In the genomic region with DNA sequence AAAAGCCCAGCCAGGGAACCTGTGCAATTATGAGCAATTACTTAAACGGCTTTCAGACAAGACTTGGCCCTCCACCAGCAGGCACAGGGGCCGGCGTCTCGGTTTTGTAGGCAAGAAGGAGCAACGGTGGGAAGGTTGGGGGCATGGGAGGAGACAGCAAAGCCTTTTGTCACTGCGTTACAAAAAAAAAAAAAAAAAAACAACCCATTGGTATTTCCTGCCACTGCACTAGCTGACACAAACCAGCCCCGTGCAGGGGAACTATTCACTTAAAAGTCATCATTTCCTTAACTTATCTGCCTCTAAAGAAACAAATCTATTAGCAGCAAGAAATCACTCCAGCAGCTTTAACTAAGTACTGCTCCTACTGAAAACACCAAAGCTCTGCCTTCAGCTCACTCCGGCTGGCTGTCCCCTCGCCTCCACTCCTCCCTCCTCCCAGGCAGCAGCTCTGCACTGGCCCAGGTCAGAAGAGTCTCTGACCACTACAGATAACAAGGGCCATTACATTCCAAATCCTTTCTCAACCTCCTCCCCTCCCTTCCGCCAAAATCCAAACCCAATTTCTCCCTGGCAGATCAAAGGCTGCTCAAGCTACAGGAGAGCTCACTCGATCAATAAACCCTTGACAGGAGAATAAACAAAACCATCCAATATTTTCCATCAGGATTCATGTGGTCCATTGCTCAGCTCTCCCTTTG, we compare ENCODE assay signal across 1 cellular context.
TF ChIP-seq lines count a peak whose summit lies in the region.

No MANE protein-coding gene starts in this region.

TF ChIP-seq in HepG2, 621 proteins besides CTCF, POLR2A, EP300 and RAD21 (continued from another document and continues in another):
- TF ChIP-seq, protein P1, sequence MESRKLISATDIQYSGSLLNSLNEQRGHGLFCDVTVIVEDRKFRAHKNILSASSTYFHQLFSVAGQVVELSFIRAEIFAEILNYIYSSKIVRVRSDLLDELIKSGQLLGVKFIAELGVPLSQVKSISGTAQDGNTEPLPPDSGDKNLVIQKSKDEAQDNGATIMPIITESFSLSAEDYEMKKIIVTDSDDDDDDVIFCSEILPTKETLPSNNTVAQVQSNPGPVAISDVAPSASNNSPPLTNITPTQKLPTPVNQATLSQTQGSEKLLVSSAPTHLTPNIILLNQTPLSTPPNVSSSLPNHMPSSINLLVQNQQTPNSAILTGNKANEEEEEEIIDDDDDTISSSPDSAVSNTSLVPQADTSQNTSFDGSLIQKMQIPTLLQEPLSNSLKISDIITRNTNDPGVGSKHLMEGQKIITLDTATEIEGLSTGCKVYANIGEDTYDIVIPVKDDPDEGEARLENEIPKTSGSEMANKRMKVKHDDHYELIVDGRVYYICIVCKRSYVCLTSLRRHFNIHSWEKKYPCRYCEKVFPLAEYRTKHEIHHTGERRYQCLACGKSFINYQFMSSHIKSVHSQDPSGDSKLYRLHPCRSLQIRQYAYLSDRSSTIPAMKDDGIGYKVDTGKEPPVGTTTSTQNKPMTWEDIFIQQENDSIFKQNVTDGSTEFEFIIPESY (CRISPR knock-in tag; IDR thresholded peaks at IDR 0.05) = 0 out of 2 replicates have a peak, but pooled peaks have one; percentile 7
- TF ChIP-seq FOXP1 (IDR thresholded peaks at IDR 0.05) (peak; percentile 68; the same call in 1 of the 2 replicates), FOXP1 (CRISPR knock-in tag; IDR thresholded peaks at IDR 0.05) (peak; percentile 86), SUZ12 (IDR thresholded peaks at IDR 0.05; ENCODE audit: low read depth, low read length) (no peak), RCOR2 (CRISPR knock-in tag; IDR thresholded peaks at IDR 0.05) (peak; percentile 96), ZNF367 (CRISPR knock-in tag; IDR thresholded peaks at IDR 0.05; ENCODE audit: borderline replicate concordance) (no peak), ARNT2 (CRISPR knock-in tag; IDR thresholded peaks at IDR 0.05; ENCODE audit: low read depth) (peak; percentile 55; the same call in 1 of the 2 replicates), ZNF556 (CRISPR knock-in tag; IDR thresholded peaks at IDR 0.05; ENCODE audit: borderline replicate concordance) (0 out of 2 replicates have a peak, but pooled peaks have one; percentile 27), JUNB (CRISPR knock-in tag; IDR thresholded peaks at IDR 0.05; ENCODE audit: borderline replicate concordance) (no peak), ZNF326 (CRISPR knock-in tag; IDR thresholded peaks at IDR 0.05; ENCODE audit: borderline replicate concordance) (no peak), JUND (CRISPR knock-in tag; IDR thresholded peaks at IDR 0.05) (0 out of 2 replicates have a peak, but pooled peaks have one; percentile 32), ZNF547 (CRISPR knock-in tag; IDR thresholded peaks at IDR 0.05) (no peak), FOSL1 (CRISPR knock-in tag; IDR thresholded peaks at IDR 0.05; ENCODE audit: borderline replicate concordance) (no peak), GATA4 (IDR thresholded peaks at IDR 0.05; ENCODE audit: borderline replicate concordance, low read depth) (peak; percentile 44; the same call in 1 of the 2 replicates), KLF11 (CRISPR knock-in tag; IDR thresholded peaks at IDR 0.05) (no peak), KAT8 (CRISPR knock-in tag; IDR thresholded peaks at IDR 0.05) (peak; percentile 61), SATB2 (CRISPR knock-in tag; IDR thresholded peaks at IDR 0.05) (no peak), ISL2 (CRISPR knock-in tag; IDR thresholded peaks at IDR 0.05) (peak; percentile 97), TP53 (CRISPR knock-in tag; conservative IDR thresholded peaks at IDR 0.05) (no peak)
- TF ChIP-seq, protein P2, sequence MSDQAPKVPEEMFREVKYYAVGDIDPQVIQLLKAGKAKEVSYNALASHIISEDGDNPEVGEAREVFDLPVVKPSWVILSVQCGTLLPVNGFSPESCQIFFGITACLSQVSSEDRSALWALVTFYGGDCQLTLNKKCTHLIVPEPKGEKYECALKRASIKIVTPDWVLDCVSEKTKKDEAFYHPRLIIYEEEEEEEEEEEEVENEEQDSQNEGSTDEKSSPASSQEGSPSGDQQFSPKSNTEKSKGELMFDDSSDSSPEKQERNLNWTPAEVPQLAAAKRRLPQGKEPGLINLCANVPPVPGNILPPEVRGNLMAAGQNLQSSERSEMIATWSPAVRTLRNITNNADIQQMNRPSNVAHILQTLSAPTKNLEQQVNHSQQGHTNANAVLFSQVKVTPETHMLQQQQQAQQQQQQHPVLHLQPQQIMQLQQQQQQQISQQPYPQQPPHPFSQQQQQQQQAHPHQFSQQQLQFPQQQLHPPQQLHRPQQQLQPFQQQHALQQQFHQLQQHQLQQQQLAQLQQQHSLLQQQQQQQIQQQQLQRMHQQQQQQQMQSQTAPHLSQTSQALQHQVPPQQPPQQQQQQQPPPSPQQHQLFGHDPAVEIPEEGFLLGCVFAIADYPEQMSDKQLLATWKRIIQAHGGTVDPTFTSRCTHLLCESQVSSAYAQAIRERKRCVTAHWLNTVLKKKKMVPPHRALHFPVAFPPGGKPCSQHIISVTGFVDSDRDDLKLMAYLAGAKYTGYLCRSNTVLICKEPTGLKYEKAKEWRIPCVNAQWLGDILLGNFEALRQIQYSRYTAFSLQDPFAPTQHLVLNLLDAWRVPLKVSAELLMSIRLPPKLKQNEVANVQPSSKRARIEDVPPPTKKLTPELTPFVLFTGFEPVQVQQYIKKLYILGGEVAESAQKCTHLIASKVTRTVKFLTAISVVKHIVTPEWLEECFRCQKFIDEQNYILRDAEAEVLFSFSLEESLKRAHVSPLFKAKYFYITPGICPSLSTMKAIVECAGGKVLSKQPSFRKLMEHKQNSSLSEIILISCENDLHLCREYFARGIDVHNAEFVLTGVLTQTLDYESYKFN (CRISPR knock-in tag; conservative IDR thresholded peaks at IDR 0.05) = peak; percentile 93
- TF ChIP-seq, protein P3, sequence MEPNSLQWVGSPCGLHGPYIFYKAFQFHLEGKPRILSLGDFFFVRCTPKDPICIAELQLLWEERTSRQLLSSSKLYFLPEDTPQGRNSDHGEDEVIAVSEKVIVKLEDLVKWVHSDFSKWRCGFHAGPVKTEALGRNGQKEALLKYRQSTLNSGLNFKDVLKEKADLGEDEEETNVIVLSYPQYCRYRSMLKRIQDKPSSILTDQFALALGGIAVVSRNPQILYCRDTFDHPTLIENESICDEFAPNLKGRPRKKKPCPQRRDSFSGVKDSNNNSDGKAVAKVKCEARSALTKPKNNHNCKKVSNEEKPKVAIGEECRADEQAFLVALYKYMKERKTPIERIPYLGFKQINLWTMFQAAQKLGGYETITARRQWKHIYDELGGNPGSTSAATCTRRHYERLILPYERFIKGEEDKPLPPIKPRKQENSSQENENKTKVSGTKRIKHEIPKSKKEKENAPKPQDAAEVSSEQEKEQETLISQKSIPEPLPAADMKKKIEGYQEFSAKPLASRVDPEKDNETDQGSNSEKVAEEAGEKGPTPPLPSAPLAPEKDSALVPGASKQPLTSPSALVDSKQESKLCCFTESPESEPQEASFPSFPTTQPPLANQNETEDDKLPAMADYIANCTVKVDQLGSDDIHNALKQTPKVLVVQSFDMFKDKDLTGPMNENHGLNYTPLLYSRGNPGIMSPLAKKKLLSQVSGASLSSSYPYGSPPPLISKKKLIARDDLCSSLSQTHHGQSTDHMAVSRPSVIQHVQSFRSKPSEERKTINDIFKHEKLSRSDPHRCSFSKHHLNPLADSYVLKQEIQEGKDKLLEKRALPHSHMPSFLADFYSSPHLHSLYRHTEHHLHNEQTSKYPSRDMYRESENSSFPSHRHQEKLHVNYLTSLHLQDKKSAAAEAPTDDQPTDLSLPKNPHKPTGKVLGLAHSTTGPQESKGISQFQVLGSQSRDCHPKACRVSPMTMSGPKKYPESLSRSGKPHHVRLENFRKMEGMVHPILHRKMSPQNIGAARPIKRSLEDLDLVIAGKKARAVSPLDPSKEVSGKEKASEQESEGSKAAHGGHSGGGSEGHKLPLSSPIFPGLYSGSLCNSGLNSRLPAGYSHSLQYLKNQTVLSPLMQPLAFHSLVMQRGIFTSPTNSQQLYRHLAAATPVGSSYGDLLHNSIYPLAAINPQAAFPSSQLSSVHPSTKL (CRISPR knock-in tag; IDR thresholded peaks at IDR 0.05) = peak; percentile 97
- TF ChIP-seq, protein P4, sequence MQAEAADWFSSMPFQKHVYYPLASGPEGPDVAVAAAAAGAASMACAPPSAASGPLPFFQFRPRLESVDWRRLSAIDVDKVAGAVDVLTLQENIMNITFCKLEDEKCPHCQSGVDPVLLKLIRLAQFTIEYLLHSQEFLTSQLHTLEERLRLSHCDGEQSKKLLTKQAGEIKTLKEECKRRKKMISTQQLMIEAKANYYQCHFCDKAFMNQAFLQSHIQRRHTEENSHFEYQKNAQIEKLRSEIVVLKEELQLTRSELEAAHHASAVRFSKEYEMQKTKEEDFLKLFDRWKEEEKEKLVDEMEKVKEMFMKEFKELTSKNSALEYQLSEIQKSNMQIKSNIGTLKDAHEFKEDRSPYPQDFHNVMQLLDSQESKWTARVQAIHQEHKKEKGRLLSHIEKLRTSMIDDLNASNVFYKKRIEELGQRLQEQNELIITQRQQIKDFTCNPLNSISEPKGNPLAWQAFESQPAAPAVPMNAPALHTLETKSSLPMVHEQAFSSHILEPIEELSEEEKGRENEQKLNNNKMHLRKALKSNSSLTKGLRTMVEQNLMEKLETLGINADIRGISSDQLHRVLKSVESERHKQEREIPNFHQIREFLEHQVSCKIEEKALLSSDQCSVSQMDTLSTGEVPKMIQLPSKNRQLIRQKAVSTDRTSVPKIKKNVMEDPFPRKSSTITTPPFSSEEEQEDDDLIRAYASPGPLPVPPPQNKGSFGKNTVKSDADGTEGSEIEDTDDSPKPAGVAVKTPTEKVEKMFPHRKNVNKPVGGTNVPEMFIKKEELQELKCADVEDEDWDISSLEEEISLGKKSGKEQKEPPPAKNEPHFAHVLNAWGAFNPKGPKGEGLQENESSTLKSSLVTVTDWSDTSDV (CRISPR knock-in tag; IDR thresholded peaks at IDR 0.05) = no peak
- TF ChIP-seq, protein P5, sequence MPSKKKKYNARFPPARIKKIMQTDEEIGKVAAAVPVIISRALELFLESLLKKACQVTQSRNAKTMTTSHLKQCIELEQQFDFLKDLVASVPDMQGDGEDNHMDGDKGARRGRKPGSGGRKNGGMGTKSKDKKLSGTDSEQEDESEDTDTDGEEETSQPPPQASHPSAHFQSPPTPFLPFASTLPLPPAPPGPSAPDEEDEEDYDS (CRISPR knock-in tag; IDR thresholded peaks at IDR 0.05) = peak; percentile 45; the same call in 1 of the 2 replicates
- TF ChIP-seq, protein P6, sequence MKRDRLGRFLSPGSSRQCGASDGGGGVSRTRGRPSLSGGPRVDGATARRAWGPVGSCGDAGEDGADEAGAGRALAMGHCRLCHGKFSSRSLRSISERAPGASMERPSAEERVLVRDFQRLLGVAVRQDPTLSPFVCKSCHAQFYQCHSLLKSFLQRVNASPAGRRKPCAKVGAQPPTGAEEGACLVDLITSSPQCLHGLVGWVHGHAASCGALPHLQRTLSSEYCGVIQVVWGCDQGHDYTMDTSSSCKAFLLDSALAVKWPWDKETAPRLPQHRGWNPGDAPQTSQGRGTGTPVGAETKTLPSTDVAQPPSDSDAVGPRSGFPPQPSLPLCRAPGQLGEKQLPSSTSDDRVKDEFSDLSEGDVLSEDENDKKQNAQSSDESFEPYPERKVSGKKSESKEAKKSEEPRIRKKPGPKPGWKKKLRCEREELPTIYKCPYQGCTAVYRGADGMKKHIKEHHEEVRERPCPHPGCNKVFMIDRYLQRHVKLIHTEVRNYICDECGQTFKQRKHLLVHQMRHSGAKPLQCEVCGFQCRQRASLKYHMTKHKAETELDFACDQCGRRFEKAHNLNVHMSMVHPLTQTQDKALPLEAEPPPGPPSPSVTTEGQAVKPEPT (CRISPR knock-in tag; IDR thresholded peaks at IDR 0.05; ENCODE audit: low read depth) = no peak
- TF ChIP-seq, protein P7, sequence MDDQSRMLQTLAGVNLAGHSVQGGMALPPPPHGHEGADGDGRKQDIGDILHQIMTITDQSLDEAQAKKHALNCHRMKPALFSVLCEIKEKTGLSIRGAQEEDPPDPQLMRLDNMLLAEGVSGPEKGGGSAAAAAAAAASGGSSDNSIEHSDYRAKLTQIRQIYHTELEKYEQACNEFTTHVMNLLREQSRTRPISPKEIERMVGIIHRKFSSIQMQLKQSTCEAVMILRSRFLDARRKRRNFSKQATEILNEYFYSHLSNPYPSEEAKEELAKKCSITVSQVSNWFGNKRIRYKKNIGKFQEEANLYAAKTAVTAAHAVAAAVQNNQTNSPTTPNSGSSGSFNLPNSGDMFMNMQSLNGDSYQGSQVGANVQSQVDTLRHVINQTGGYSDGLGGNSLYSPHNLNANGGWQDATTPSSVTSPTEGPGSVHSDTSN (CRISPR knock-in tag; IDR thresholded peaks at IDR 0.05; ENCODE audit: borderline replicate concordance) = no peak
- TF ChIP-seq, protein P8, sequence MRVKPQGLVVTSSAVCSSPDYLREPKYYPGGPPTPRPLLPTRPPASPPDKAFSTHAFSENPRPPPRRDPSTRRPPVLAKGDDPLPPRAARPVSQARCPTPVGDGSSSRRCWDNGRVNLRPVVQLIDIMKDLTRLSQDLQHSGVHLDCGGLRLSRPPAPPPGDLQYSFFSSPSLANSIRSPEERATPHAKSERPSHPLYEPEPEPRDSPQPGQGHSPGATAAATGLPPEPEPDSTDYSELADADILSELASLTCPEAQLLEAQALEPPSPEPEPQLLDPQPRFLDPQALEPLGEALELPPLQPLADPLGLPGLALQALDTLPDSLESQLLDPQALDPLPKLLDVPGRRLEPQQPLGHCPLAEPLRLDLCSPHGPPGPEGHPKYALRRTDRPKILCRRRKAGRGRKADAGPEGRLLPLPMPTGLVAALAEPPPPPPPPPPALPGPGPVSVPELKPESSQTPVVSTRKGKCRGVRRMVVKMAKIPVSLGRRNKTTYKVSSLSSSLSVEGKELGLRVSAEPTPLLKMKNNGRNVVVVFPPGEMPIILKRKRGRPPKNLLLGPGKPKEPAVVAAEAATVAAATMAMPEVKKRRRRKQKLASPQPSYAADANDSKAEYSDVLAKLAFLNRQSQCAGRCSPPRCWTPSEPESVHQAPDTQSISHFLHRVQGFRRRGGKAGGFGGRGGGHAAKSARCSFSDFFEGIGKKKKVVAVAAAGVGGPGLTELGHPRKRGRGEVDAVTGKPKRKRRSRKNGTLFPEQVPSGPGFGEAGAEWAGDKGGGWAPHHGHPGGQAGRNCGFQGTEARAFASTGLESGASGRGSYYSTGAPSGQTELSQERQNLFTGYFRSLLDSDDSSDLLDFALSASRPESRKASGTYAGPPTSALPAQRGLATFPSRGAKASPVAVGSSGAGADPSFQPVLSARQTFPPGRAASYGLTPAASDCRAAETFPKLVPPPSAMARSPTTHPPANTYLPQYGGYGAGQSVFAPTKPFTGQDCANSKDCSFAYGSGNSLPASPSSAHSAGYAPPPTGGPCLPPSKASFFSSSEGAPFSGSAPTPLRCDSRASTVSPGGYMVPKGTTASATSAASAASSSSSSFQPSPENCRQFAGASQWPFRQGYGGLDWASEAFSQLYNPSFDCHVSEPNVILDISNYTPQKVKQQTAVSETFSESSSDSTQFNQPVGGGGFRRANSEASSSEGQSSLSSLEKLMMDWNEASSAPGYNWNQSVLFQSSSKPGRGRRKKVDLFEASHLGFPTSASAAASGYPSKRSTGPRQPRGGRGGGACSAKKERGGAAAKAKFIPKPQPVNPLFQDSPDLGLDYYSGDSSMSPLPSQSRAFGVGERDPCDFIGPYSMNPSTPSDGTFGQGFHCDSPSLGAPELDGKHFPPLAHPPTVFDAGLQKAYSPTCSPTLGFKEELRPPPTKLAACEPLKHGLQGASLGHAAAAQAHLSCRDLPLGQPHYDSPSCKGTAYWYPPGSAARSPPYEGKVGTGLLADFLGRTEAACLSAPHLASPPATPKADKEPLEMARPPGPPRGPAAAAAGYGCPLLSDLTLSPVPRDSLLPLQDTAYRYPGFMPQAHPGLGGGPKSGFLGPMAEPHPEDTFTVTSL (CRISPR knock-in tag; IDR thresholded peaks at IDR 0.05; ENCODE audit: borderline replicate concordance) = peak; percentile 91
